In genomic region chr4:99587803-99588202, GRCh38 we compare ENCODE assay signal across 1 cellular context.
TF ChIP-seq lines count a peak whose summit lies in the region.

No MANE protein-coding gene starts in this region.

TF ChIP-seq in HepG2, 621 proteins besides CTCF, POLR2A, EP300 and RAD21:
- no peak for TF ChIP-seq ZNF747 (CRISPR knock-in tag; IDR thresholded peaks at IDR 0.05; ENCODE audit: borderline replicate concordance)
- no peak for TF ChIP-seq ZNF550 (CRISPR knock-in tag; IDR thresholded peaks at IDR 0.05; ENCODE audit: borderline replicate concordance)
- no peak for TF ChIP-seq KLF12 (CRISPR knock-in tag; IDR thresholded peaks at IDR 0.05; ENCODE audit: borderline replicate concordance)
- no peak for TF ChIP-seq ZGPAT (CRISPR knock-in tag; IDR thresholded peaks at IDR 0.05)
- no peak for TF ChIP-seq DDIT3 (CRISPR knock-in tag; IDR thresholded peaks at IDR 0.05)
- TF ChIP-seq EZH2 (conservative IDR thresholded peaks at IDR 0.05; ENCODE audit: low read depth, low read length): no peak
- TF ChIP-seq, protein P1, sequence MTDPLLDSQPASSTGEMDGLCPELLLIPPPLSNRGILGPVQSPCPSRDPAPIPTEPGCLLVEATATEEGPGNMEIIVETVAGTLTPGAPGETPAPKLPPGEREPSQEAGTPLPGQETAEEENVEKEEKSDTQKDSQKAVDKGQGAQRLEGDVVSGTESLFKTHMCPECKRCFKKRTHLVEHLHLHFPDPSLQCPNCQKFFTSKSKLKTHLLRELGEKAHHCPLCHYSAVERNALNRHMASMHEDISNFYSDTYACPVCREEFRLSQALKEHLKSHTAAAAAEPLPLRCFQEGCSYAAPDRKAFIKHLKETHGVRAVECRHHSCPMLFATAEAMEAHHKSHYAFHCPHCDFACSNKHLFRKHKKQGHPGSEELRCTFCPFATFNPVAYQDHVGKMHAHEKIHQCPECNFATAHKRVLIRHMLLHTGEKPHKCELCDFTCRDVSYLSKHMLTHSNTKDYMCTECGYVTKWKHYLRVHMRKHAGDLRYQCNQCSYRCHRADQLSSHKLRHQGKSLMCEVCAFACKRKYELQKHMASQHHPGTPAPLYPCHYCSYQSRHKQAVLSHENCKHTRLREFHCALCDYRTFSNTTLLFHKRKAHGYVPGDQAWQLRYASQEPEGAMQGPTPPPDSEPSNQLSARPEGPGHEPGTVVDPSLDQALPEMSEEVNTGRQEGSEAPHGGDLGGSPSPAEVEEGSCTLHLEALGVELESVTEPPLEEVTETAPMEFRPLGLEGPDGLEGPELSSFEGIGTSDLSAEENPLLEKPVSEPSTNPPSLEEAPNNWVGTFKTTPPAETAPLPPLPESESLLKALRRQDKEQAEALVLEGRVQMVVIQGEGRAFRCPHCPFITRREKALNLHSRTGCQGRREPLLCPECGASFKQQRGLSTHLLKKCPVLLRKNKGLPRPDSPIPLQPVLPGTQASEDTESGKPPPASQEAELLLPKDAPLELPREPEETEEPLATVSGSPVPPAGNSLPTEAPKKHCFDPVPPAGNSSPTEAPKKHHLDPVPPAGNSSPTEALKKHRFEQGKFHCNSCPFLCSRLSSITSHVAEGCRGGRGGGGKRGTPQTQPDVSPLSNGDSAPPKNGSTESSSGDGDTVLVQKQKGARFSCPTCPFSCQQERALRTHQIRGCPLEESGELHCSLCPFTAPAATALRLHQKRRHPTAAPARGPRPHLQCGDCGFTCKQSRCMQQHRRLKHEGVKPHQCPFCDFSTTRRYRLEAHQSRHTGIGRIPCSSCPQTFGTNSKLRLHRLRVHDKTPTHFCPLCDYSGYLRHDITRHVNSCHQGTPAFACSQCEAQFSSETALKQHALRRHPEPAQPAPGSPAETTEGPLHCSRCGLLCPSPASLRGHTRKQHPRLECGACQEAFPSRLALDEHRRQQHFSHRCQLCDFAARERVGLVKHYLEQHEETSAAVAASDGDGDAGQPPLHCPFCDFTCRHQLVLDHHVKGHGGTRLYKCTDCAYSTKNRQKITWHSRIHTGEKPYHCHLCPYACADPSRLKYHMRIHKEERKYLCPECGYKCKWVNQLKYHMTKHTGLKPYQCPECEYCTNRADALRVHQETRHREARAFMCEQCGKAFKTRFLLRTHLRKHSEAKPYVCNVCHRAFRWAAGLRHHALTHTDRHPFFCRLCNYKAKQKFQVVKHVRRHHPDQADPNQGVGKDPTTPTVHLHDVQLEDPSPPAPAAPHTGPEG (CRISPR knock-in tag; IDR thresholded peaks at IDR 0.05): no peak
